ENCODE assay signal across 1 cellular context in the genomic region with DNA sequence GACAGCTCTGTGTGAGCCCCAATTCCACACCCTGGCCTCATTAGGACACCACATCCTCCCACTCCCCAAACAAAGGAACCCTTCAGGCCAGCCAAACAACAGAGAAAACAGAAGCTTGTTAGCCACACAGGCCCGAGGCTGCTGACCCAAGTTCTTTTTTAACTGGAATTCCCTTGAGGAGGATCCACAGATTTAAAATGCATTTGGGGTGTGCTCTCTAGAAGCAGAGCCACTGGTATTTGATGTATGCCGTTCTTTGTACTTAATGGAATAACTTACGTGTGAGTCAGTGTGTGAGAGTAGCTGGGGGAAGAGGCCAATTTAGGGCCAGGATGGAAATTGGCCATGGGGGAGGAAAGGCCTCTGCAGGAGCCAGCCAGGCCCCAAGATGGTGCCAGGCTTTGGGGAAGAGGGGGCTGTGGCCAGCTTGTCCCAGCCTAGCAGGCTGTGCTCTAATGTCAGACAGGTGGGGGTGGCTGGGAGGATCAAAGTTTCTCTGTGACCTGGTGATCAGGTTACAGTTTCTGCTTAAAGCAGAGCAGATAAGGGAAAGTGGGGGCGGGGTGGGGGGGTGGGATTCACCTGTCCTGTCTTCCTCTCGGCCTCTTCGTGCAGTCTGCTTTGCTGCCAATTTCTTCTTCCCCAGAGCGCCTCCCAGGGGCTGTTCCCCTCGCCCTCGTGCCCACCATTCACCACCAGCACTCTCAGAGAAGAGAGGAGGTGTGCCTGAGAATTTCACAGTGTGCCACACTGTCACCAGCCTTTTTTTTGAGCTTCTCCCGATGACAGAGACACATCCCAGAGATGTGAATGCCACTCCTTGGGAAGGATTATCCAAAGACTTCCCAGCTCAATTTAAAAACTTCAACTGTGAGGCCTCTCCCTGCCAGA.
TF ChIP-seq lines count a peak whose summit lies in the region.

No MANE protein-coding gene starts in this region.

TF ChIP-seq in endothelial cell of umbilical vein, 7 proteins besides CTCF, POLR2A, EP300 and RAD21:
- TF ChIP-seq FOS (IDR thresholded peaks at IDR 0.05; ENCODE audit: borderline replicate concordance, insufficient read depth, low read length) (peak; percentile 56), GATA2 (IDR thresholded peaks at IDR 0.05; ENCODE audit: insufficient read depth, insufficient read length, low read depth, low read length) (no peak), MYC (IDR thresholded peaks at IDR 0.05; ENCODE audit: low read depth, low read length) (no peak), POLR2AphosphoS5 (IDR thresholded peaks at IDR 0.05; ENCODE audit: insufficient read depth, low read depth, low read length) (no peak), EZH2 (IDR thresholded peaks at IDR 0.05; ENCODE audit: borderline replicate concordance, low read depth, low read length, severe bottlenecking) (no peak), JUN (IDR thresholded peaks at IDR 0.05; ENCODE audit: borderline replicate concordance, insufficient read depth, insufficient read length, low read depth) (peak; percentile 47)
